Comparison of ENCODE assay signal across 1 cellular context in the genomic region with DNA sequence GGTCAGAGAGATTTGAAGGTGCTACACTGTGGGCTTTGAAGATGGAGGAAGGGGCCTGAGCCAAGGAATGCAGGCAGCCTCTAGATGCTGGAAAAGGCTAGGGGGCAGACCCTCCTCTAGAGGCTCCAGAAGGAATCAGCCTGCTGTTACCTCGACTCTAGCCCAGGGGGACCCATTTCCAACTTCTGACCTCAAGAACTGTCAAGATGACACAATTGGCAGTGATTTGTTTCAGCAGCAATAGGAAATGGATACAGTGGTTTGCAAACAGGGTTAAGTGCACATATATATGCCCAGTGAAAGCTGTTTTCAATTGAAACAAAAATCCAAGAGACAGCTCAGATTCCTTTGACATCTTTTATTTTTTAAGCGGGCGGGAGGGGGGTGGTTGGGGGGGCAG.
TF ChIP-seq lines count a peak whose summit lies in the region.

No MANE protein-coding gene starts in this region.

TF ChIP-seq in SK-N-SH treated with all-trans-retinoic acid at 6 μM for 48 hours, 23 proteins besides CTCF, POLR2A, EP300 and RAD21 (continued from another document):
- TF ChIP-seq RARB (CRISPR knock-in tag; IDR thresholded peaks at IDR 0.05) (no peak), TOX (CRISPR knock-in tag; IDR thresholded peaks at IDR 0.05; ENCODE audit: borderline replicate concordance) (no peak), ZFP30 (CRISPR knock-in tag; IDR thresholded peaks at IDR 0.05) (no peak), ZFP3 (CRISPR knock-in tag; IDR thresholded peaks at IDR 0.05) (no peak), ZNF8 (CRISPR knock-in tag; IDR thresholded peaks at IDR 0.05) (no peak), ISL1 (CRISPR knock-in tag; IDR thresholded peaks at IDR 0.05) (no peak), ZNF565 (CRISPR knock-in tag; conservative IDR thresholded peaks at IDR 0.05; ENCODE audit: low read depth) (no peak), ZNF70 (CRISPR knock-in tag; IDR thresholded peaks at IDR 0.05) (no peak), BACH2 (CRISPR knock-in tag; IDR thresholded peaks at IDR 0.05; ENCODE audit: borderline replicate concordance) (no peak), GLIS3 (CRISPR knock-in tag; IDR thresholded peaks at IDR 0.05) (no peak), ZC3H10 (CRISPR knock-in tag; IDR thresholded peaks at IDR 0.05) (no peak)
- TF ChIP-seq, protein P1, sequence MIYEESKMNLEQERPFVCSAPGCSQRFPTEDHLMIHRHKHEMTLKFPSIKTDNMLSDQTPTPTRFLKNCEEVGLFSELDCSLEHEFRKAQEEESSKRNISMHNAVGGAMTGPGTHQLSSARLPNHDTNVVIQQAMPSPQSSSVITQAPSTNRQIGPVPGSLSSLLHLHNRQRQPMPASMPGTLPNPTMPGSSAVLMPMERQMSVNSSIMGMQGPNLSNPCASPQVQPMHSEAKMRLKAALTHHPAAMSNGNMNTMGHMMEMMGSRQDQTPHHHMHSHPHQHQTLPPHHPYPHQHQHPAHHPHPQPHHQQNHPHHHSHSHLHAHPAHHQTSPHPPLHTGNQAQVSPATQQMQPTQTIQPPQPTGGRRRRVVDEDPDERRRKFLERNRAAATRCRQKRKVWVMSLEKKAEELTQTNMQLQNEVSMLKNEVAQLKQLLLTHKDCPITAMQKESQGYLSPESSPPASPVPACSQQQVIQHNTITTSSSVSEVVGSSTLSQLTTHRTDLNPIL (CRISPR knock-in tag; IDR thresholded peaks at IDR 0.05; ENCODE audit: low read depth), result no peak
- TF ChIP-seq, protein P2, sequence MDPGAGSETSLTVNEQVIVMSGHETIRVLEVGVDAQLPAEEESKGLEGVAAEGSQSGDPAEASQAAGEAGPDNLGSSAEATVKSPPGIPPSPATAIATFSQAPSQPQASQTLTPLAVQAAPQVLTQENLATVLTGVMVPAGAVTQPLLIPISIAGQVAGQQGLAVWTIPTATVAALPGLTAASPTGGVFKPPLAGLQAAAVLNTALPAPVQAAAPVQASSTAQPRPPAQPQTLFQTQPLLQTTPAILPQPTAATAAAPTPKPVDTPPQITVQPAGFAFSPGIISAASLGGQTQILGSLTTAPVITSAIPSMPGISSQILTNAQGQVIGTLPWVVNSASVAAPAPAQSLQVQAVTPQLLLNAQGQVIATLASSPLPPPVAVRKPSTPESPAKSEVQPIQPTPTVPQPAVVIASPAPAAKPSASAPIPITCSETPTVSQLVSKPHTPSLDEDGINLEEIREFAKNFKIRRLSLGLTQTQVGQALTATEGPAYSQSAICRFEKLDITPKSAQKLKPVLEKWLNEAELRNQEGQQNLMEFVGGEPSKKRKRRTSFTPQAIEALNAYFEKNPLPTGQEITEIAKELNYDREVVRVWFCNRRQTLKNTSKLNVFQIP (CRISPR knock-in tag; IDR thresholded peaks at IDR 0.05; ENCODE audit: borderline replicate concordance, low read depth), result no peak
